Comparison of ENCODE assay signal across 8 cellular contexts in the genomic region with DNA sequence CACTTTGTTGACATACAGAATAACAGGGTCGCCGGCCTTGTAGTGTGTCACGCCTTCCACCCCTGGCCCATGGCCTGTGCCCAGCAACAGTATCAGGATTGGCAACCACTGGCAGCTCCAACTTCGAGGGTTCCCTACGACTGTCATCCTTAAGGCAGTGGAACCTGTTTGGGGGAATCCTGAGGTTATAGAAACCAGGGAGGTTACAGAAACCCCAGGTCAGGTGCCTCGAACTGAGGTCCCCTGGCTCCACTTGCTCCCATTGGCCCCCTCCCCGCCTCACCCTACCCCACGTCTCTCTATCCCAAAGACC. TPM values are rescaled to one million over a fixed set of nuclear protein-coding genes. Genes with fewer than 3 reads are reported as not detected.
DNase-seq lines count a peak whose midpoint lies in the region; ATAC-seq and TF ChIP-seq lines count a peak whose summit lies in the region.

No MANE protein-coding gene starts in this region.

- H3K27ac Mint-ChIP-seq in activated CD4-positive, alpha-beta T cell treated with anti-CD3 and anti-CD28 coated beads, Interleukin-2, amount 10 ng/mL, durations not matched to agents 24 days and 14 days: peak overlapping the region; percentile 96

- H3K4me1 Mint-ChIP-seq in activated CD4-positive, alpha-beta T cell treated with anti-CD3 and anti-CD28 coated beads, Interleukin-2, amount 10 ng/mL, durations not matched to agents 24 days and 14 days: peaks cover 46% of the 10 kb centered on the region

- H3K4me1 ChIP-seq in right lobe of liver (peaks cover 0 to 40% (median 7%) of the 10 kb centered on the region in 4 donors), thymus (ENCODE audit: control insufficient read depth, insufficient read depth, low read length) (peaks cover 17% of the 10 kb centered on the region)

- WGBS in right lobe of liver (ENCODE audit: insufficient coverage, low coverage, low lambda C conversion rate, missing lambda C conversion rate): no CpG with 5 or more reads among the region's 8 CpGs
- WGBS in thymus: 68% methylated on average over 8 of the region's 8 CpGs

- H3K9me3 ChIP-seq in right lobe of liver (no peaks in the 10 kb centered on the region), thymus (ENCODE audit: control insufficient read depth) (no peaks in the 10 kb centered on the region)

- H3K4me3 ChIP-seq in astrocyte of the spinal cord (ENCODE audit: low read depth, low read length) (peak overlapping the region; percentile 84), right lobe of liver (peak overlapping the region; percentile 90 to 96 (median 94)), thymus (ENCODE audit: low read length) (peak overlapping the region; percentile 94)

- H3K27me3 Mint-ChIP-seq in activated CD4-positive, alpha-beta T cell treated with anti-CD3 and anti-CD28 coated beads, Interleukin-2, amount 10 ng/mL, durations not matched to agents 24 days and 14 days: no peaks in the 10 kb centered on the region

- H3K36me3 ChIP-seq in right lobe of liver (peaks cover 0 to 9% (median 0%) of the 10 kb centered on the region in 4 donors), thymus (ENCODE audit: control insufficient read depth, insufficient read depth) (peaks cover 14% of the 10 kb centered on the region)

- TF ChIP-seq CTCF in astrocyte of the spinal cord (IDR thresholded peaks at IDR 0.05; ENCODE audit: low read depth, low read length) (no peak), right lobe of liver (IDR thresholded peaks at IDR 0.05) (no peak)

- H3K27ac ChIP-seq in right lobe of liver (peak overlapping the region; percentile 97 to 99 (median 98)), thymus (ENCODE audit: low read depth) (peak overlapping the region; percentile 98)

- H3K36me3 Mint-ChIP-seq in activated CD4-positive, alpha-beta T cell treated with anti-CD3 and anti-CD28 coated beads, Interleukin-2, amount 10 ng/mL, durations not matched to agents 24 days and 14 days (ENCODE audit: low read depth): peaks cover 58% of the 10 kb centered on the region

- DNase-seq in activated CD4-positive, alpha-beta T cell treated with anti-CD3 and anti-CD28 coated beads, Interleukin-2, amount 10 ng/mL, durations not matched to agents 24 days and 14 days: no peak
- no peak for DNase-seq in activated CD4-positive, alpha-beta T cell treated with anti-CD3 and anti-CD28 coated beads, Interleukin-2, amount 50 U/mL, for 48 hours
- DNase-seq in astrocyte of the spinal cord (ENCODE audit: low read depth, low spot score): no peak
- no peak for DNase-seq in right lobe of liver
- no peak for DNase-seq in HPDE6-E6E7 (ENCODE audit: extremely low spot score)
- DNase-seq in A172 (ENCODE audit: low spot score): no peak
- DNase-seq in retina: no peak

- in situ Hi-C loops in astrocyte of the spinal cord (cut with HindIII; ENCODE audit: low sequenced_read_pairs): no loop called here

- ATAC-seq in right lobe of liver: no peak

- H3K9me3 Mint-ChIP-seq in activated CD4-positive, alpha-beta T cell treated with anti-CD3 and anti-CD28 coated beads, Interleukin-2, amount 10 ng/mL, durations not matched to agents 24 days and 14 days: no peaks in the 10 kb centered on the region

- H3K27me3 ChIP-seq in right lobe of liver (no peaks in the 10 kb centered on the region), thymus (ENCODE audit: control insufficient read depth, insufficient read depth) (no peaks in the 10 kb centered on the region)

- intact Hi-C loops in activated CD4-positive, alpha-beta T cell treated with anti-CD3 and anti-CD28 coated beads, Interleukin-2, amount 10 ng/mL, durations not matched to agents 24 days and 14 days (cut with micrococcal nuclease): loop anchor here (1.0 kb wide), 2 partner anchors 18 to 81 kb away; a partner anchor contains a TSS
- intact Hi-C loops in right lobe of liver (cut with DNase I): no loop called here

- peak overlapping the region; percentile 87 for H3K4me3 Mint-ChIP-seq in activated CD4-positive, alpha-beta T cell treated with anti-CD3 and anti-CD28 coated beads, Interleukin-2, amount 10 ng/mL, durations not matched to agents 24 days and 14 days

- no peak for TF ChIP-seq POLR2A in right lobe of liver (IDR thresholded peaks at IDR 0.05)

RNA-seq across cellular contexts. Expression of a gene that starts 0.4 kb away (rescaled TPM):
- 35.1 and 36.4 TPM in 2 replicates for total RNA-seq in activated CD4-positive, alpha-beta T cell treated with anti-CD3 and anti-CD28 coated beads, Interleukin-2, amount 10 ng/mL, durations not matched to agents 24 days and 14 days
- total RNA-seq in right lobe of liver: 10 to 100 TPM; 32.1 to 49.8 (median 41.2) TPM
- 12.5 TPM for polyA plus RNA-seq in thymus
- 45.3 and 50.8 TPM in 2 replicates for total RNA-seq in A172 (2014; rRNA removed; shearing (Covaris generic))

RNA-seq across cellular contexts. Expression of a gene that starts 6.2 kb away (rescaled TPM):
- 107 and 112 TPM in 2 replicates for total RNA-seq in activated CD4-positive, alpha-beta T cell treated with anti-CD3 and anti-CD28 coated beads, Interleukin-2, amount 10 ng/mL, durations not matched to agents 24 days and 14 days
- 10 to 100 TPM; 17.9 to 44.0 (median 23.0) TPM for total RNA-seq in right lobe of liver
- polyA plus RNA-seq in thymus: 12.1 TPM
- 49.5 and 53.2 TPM in 2 replicates for total RNA-seq in A172 (2014; rRNA removed; shearing (Covaris generic))

RNA-seq across cellular contexts. Expression of a gene that starts 10.7 kb away (rescaled TPM):
- 0.26 and 0.36 TPM in 2 replicates for total RNA-seq in activated CD4-positive, alpha-beta T cell treated with anti-CD3 and anti-CD28 coated beads, Interleukin-2, amount 10 ng/mL, durations not matched to agents 24 days and 14 days
- total RNA-seq in right lobe of liver: under 1 TPM in 2 of 6 experiments, not detected in 4; 0.29 TPM
- polyA plus RNA-seq in thymus: 0.02 TPM
- not detected in 2 replicates for total RNA-seq in A172 (2014; rRNA removed; shearing (Covaris generic))

RNA-seq across cellular contexts. Expression of a gene that starts 18.5 kb away (rescaled TPM):
- total RNA-seq in activated CD4-positive, alpha-beta T cell treated with anti-CD3 and anti-CD28 coated beads, Interleukin-2, amount 10 ng/mL, durations not matched to agents 24 days and 14 days: 88.0 and 89.9 TPM in 2 replicates
- total RNA-seq in right lobe of liver: 10 to 100 TPM; 11.9 to 28.9 (median 17.1) TPM
- polyA plus RNA-seq in thymus: 151 TPM
- total RNA-seq in A172 (2014; rRNA removed; shearing (Covaris generic)): 19.8 and 38.1 TPM in 2 replicates

RNA-seq across cellular contexts. Expression of a gene that starts 21.0 kb away (rescaled TPM):
- total RNA-seq in activated CD4-positive, alpha-beta T cell treated with anti-CD3 and anti-CD28 coated beads, Interleukin-2, amount 10 ng/mL, durations not matched to agents 24 days and 14 days: 11.6 and 13.5 TPM in 2 replicates
- total RNA-seq in right lobe of liver: 1 to 10 TPM; 3.7 to 6.3 (median 4.9) TPM
- 48.8 TPM for polyA plus RNA-seq in thymus
- 6.4 and 20.2 TPM in 2 replicates for total RNA-seq in A172 (2014; rRNA removed; shearing (Covaris generic))
